Comparison of ENCODE assay signal across 21 cellular contexts in the genomic region with DNA sequence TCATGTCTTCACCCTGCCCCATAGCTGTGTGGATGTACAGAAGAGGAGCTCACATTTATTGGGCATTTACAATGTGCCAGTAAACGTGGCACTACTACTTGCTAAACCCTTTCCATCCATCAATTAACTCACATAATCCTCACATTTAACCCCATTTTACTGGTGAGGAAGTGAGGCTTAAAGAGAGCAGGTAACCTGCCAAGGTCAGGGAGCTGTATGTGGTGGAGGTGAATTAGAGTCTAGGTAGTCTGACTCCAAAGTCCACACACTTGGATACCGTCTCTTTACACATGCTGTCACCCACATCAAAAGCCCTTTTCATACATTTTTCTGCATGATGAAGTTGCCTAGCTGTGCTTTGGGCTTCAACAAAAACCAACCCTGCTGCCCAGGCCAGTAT.
"Had no signal": no experiment of that assay in that cellular context is flagged by ENCODE, and none has a peak within 500 bp of the region (broad histone marks: within the 10 kb centered on the region; RNA-seq: fewer than 3 reads in every experiment).

No MANE protein-coding gene starts in this region.

- H3K36me3 ChIP-seq: left lung, lower lobe of right lung, ovary, right atrium auricular region, spleen, upper lobe of left lung, vagina had no signal

- H3K27me3 ChIP-seq: left lung, ovary, right atrium auricular region, spleen, tibial nerve, upper lobe of left lung, vagina had no signal

- DNase-seq: hippocampal formation; kidney glomerular epithelial cell; left cardiac atrium; left lung; lower lobe of right lung; mammary epithelial cell; mesenchymal stem cell; naive thymus-derived CD4-positive, alpha-beta T cell; ovary; spleen; stimulated activated CD4-positive, alpha-beta T cell treated with anti-CD3 and anti-CD28 coated beads, Interleukin-4, amount 100 ng/mL, for 24 hours; stimulated activated naive CD4-positive, alpha-beta T cell; upper lobe of left lung had no signal

- ATAC-seq: left cardiac atrium; naive thymus-derived CD4-positive, alpha-beta T cell; natural killer cell treated with Interleukin-12 subunit alpha and Interleukin-12 subunit beta and Interleukin-15 and Interleukin-18, amount 100 ng/mL, for 72 hours; sciatic nerve; stimulated activated effector memory CD8-positive, alpha-beta T cell treated with anti-CD3 and anti-CD28 coated beads, Interleukin-12 subunit alpha, Interleukin-12 subunit beta, amount 100 ng/mL, for 72 hours had no signal

- FAIRE-seq: keratinocyte had no signal

- H3K9me3 ChIP-seq: left lung, lower lobe of right lung, ovary, right atrium auricular region, spleen, tibial nerve, upper lobe of left lung, vagina had no signal

- H3K4me3 ChIP-seq: left lung, lower lobe of right lung, ovary, right atrium auricular region, skin epidermis, spleen, tibial nerve, upper lobe of left lung, vagina had no signal

- H3K27ac ChIP-seq: left lung, lower lobe of right lung, ovary, right atrium auricular region, skin epidermis, spleen, tibial nerve, upper lobe of left lung, vagina had no signal

- H3K4me1 ChIP-seq: left lung, spleen, vagina had no signal
